ENCODE assay signal across 19 cellular contexts in genomic region chr1:191696371-191696770, GRCh38.
"Had no signal": no experiment of that assay in that cellular context is flagged by ENCODE, and none has a peak within 500 bp of the region (broad histone marks: within the 10 kb centered on the region; RNA-seq: fewer than 3 reads in every experiment).

No MANE protein-coding gene starts in this region.

- H3K27me3 ChIP-seq: esophagus squamous epithelium, heart left ventricle, sigmoid colon had no signal

- DNase-seq: effector memory CD8-positive, alpha-beta T cell; esophagus squamous epithelium; heart left ventricle; hippocampal formation; mesendoderm; naive B cell; psoas muscle; sigmoid colon; stimulated activated CD4-positive, alpha-beta T cell treated with anti-CD3 and anti-CD28 coated beads, Interleukin-2, amount 100 ng/mL, for 24 hours; stimulated activated CD4-positive, alpha-beta T cell treated with anti-CD3 and anti-CD28 coated beads, Interleukin-4, amount 100 ng/mL, for 4 hours; stimulated activated naive B cell treated with anti-CD40 and anti-IgM and Interleukin-4, amounts not matched to agents 10 μg/mL and 1 μg/mL and 100 μg/mL, for 72 hours; stimulated activated naive CD8-positive, alpha-beta T cell treated with anti-CD3 and anti-CD28 coated beads, Interleukin-15, amount 100 ng/mL, for 72 hours; trophoblast cell had no signal

- H3K27ac Mint-ChIP-seq: dendritic cell treated with granulocyte-macrophage colony-stimulating factor and Interleukin-4, amounts not matched to agents 40 ng/mL and 50 ng/mL, for 4 days; effector memory CD8-positive, alpha-beta T cell; naive B cell; nephron; stimulated activated naive B cell treated with anti-CD40 and anti-IgM and Interleukin-4, amounts not matched to agents 10 μg/mL and 1 μg/mL and 100 μg/mL, for 72 hours; stimulated activated naive CD8-positive, alpha-beta T cell treated with anti-CD3 and anti-CD28 coated beads, Interleukin-15, amount 100 ng/mL, for 72 hours had no signal

- H3K9ac ChIP-seq: parathyroid adenoma had no signal

- H3K27ac ChIP-seq: epithelial cell of prostate, esophagus squamous epithelium, heart left ventricle, parathyroid adenoma, psoas muscle, sigmoid colon, thoracic aorta had no signal

- H3K4me3 Mint-ChIP-seq: dendritic cell treated with granulocyte-macrophage colony-stimulating factor and Interleukin-4, amounts not matched to agents 40 ng/mL and 50 ng/mL, for 4 days; effector memory CD8-positive, alpha-beta T cell; naive B cell; nephron; stimulated activated naive B cell treated with anti-CD40 and anti-IgM and Interleukin-4, amounts not matched to agents 10 μg/mL and 1 μg/mL and 100 μg/mL, for 72 hours; stimulated activated naive CD8-positive, alpha-beta T cell treated with anti-CD3 and anti-CD28 coated beads, Interleukin-15, amount 100 ng/mL, for 72 hours had no signal

- H3K4me1 Mint-ChIP-seq: naive B cell; nephron; stimulated activated naive CD8-positive, alpha-beta T cell treated with anti-CD3 and anti-CD28 coated beads, Interleukin-15, amount 100 ng/mL, for 72 hours had no signal

- H3K27me3 Mint-ChIP-seq: dendritic cell treated with granulocyte-macrophage colony-stimulating factor and Interleukin-4, amounts not matched to agents 40 ng/mL and 50 ng/mL, for 4 days; effector memory CD8-positive, alpha-beta T cell; naive B cell; stimulated activated naive B cell treated with anti-CD40 and anti-IgM and Interleukin-4, amounts not matched to agents 10 μg/mL and 1 μg/mL and 100 μg/mL, for 72 hours; stimulated activated naive CD8-positive, alpha-beta T cell treated with anti-CD3 and anti-CD28 coated beads, Interleukin-15, amount 100 ng/mL, for 72 hours had no signal

- H3K36me3 Mint-ChIP-seq: naive B cell; stimulated activated naive B cell treated with anti-CD40 and anti-IgM and Interleukin-4, amounts not matched to agents 10 μg/mL and 1 μg/mL and 100 μg/mL, for 72 hours had no signal

- ATAC-seq: effector memory CD8-positive, alpha-beta T cell; heart left ventricle; psoas muscle; stimulated activated naive B cell treated with anti-CD40 and anti-IgM and Interleukin-4, amounts not matched to agents 10 μg/mL and 1 μg/mL and 100 μg/mL, for 72 hours; stimulated activated naive CD8-positive, alpha-beta T cell treated with anti-CD3 and anti-CD28 coated beads, Interleukin-15, amount 100 ng/mL, for 72 hours had no signal

- H2AFZ ChIP-seq: parathyroid adenoma had no signal

- H3K79me2 ChIP-seq: parathyroid adenoma had no signal

- H3K4me3 ChIP-seq: esophagus squamous epithelium, heart left ventricle, psoas muscle, sigmoid colon, skin epidermis, thoracic aorta had no signal

- H3K9me3 ChIP-seq: esophagus squamous epithelium, psoas muscle, sigmoid colon, thoracic aorta had no signal

- H3K36me3 ChIP-seq: esophagus squamous epithelium, heart left ventricle, sigmoid colon, thoracic aorta had no signal

- H3K4me1 ChIP-seq: esophagus squamous epithelium, heart left ventricle, parathyroid adenoma, psoas muscle, sigmoid colon had no signal
